Comparison of ENCODE assay signal across 33 cellular contexts in genomic region chr5:116448869-116449453, GRCh38.
A peak's percentile ranks its signal among the peaks of the same experiment; 100 is the strongest.
DNase-seq lines count a peak whose midpoint lies in the region; ATAC-seq and TF ChIP-seq lines count a peak whose summit lies in the region.
"Had no signal": no experiment of that assay in that cellular context is flagged by ENCODE, and none has a peak within 500 bp of the region (broad histone marks: within the 10 kb centered on the region; RNA-seq: fewer than 3 reads in every experiment).

No MANE protein-coding gene starts in this region.

- POLR2A ChIA-PET in WTC11 (lab: Charles Lee): no interaction called here

- H3K4me1 Mint-ChIP-seq in WTC11 (peaks cover 85% of the 10 kb centered on the region), nephron (peaks cover 66% of the 10 kb centered on the region)

- 88% methylated on average over 3 of the region's 5 CpGs for WGBS in HUES64

- H3K4me3 Mint-ChIP-seq in WTC11 (no peak overlapping the region), nephron (no peak overlapping the region)
- H3K4me3 Mint-ChIP-seq: activated CD4-positive, alpha-beta memory T cell treated with anti-CD3 and anti-CD28 coated beads for 36 hours; activated naive CD8-positive, alpha-beta T cell treated with anti-CD3 and anti-CD28 coated beads, Interleukin-2, amount 50 U/mL, for 24 hours; CD14-positive monocyte; immature natural killer cell; natural killer cell treated with Interleukin-12 subunit alpha and Interleukin-12 subunit beta and Interleukin-15 and Interleukin-18, amount 100 ng/mL, for 72 hours had no signal

- no peak overlapping the region for H3K4me3 ChIP-seq in HUES64 (ENCODE audit: low read length)
- H3K4me3 ChIP-seq: gastroesophageal sphincter, suprapubic skin, upper lobe of right lung had no signal

- H3K9me3 ChIP-seq in HUES64 (ENCODE audit: insufficient read depth, low read depth, low read length): no peaks in the 10 kb centered on the region
- H3K9me3 ChIP-seq: gastroesophageal sphincter, suprapubic skin, upper lobe of right lung had no signal

- peaks cover 58% of the 10 kb centered on the region for H3K36me3 Mint-ChIP-seq in WTC11
- peaks cover 76% of the 10 kb centered on the region for H3K36me3 Mint-ChIP-seq in nephron (ENCODE audit: low read depth)

- CTCF ChIA-PET in WTC11 (lab: Charles Lee): interaction anchor here (0.6 to 1.4 kb wide), 4 partner anchors 69 to 1495 kb away, joined by 3 to 4 read pairs (median 4); no protein-coding TSS in a partner anchor

- H3K9ac ChIP-seq in HUES64 (ENCODE audit: low read depth, low read length): no peak overlapping the region

- peak overlapping the region; percentile 5; the same call in 1 of the 2 replicates for H3K27ac ChIP-seq in HUES64 (ENCODE audit: low read depth, low read length)
- H3K27ac ChIP-seq: gastroesophageal sphincter, suprapubic skin, upper lobe of right lung had no signal

- H3K27ac Mint-ChIP-seq in WTC11 (peak overlapping the region; percentile 64), nephron (peak overlapping the region; percentile 30 to 83 (median 77))
- H3K27ac Mint-ChIP-seq: activated CD4-positive, alpha-beta memory T cell treated with anti-CD3 and anti-CD28 coated beads for 36 hours; activated naive CD8-positive, alpha-beta T cell treated with anti-CD3 and anti-CD28 coated beads, Interleukin-2, amount 50 U/mL, for 24 hours; CD14-positive monocyte; immature natural killer cell; natural killer cell treated with Interleukin-12 subunit alpha and Interleukin-12 subunit beta and Interleukin-15 and Interleukin-18, amount 100 ng/mL, for 72 hours had no signal

- H3K9me3 Mint-ChIP-seq in WTC11 (no peaks in the 10 kb centered on the region), nephron (no peaks in the 10 kb centered on the region)
- H3K9me3 Mint-ChIP-seq: activated CD4-positive, alpha-beta memory T cell treated with anti-CD3 and anti-CD28 coated beads for 36 hours; activated naive CD8-positive, alpha-beta T cell treated with anti-CD3 and anti-CD28 coated beads, Interleukin-2, amount 50 U/mL, for 24 hours; immature natural killer cell; natural killer cell treated with Interleukin-12 subunit alpha and Interleukin-12 subunit beta and Interleukin-15 and Interleukin-18, amount 100 ng/mL, for 72 hours had no signal

- TF ChIP-seq CTCF in WTC11 (IDR thresholded peaks at IDR 0.05) (no peak), nephron (IDR thresholded peaks at IDR 0.05; ENCODE audit: unreplicated experiment in 3 of 3) (no peak)

- DNase-seq in NCI-H1092 treated with DMSO at 0.1 percent for 48 hours (lab: John Stamatoyannopoulos, UW) (peak; percentile 8), NCI-H1092 (lab: John Stamatoyannopoulos, UW) (no peak), WTC11 (ENCODE audit: low spot score) (no peak), NCI-H2171 (lab: John Stamatoyannopoulos, UW) (no peak), ecto neural progenitor cell (ENCODE audit: low spot score) (no peak)
- DNase-seq: 8988T; activated CD4-positive, alpha-beta memory T cell treated with anti-CD3 and anti-CD28 coated beads for 36 hours; activated CD4-positive, CD25-positive, alpha-beta regulatory T cell treated with anti-CD3 and anti-CD28 coated beads, Interleukin-2, amount 50 U/mL, for 72 hours; activated CD8-positive, alpha-beta memory T cell treated with anti-CD3 and anti-CD28 coated beads, Interleukin-2, amount 50 U/mL, for 4 hours; activated naive CD4-positive, alpha-beta T cell; activated naive CD8-positive, alpha-beta T cell treated with anti-CD3 and anti-CD28 coated beads, Interleukin-2, amount 50 U/mL, for 24 hours; caudate nucleus; GDM1; hypothalamus; immature natural killer cell; mammary epithelial cell; NCI-H1694; NCI-H2171 treated with DMSO at 0.1 percent for 48 hours; NCI-H524; Right ventricle myocardium superior; small intestine; stimulated activated CD4-positive, alpha-beta T cell treated with anti-CD3 and anti-CD28 coated beads, Interleukin-1b, Interleukin-23, amount 100 ng/mL, for 48 hours; stimulated activated naive CD4-positive, alpha-beta T cell treated with Interleukin-2 at 50 U/mL for 16 hours; T-helper 2 cell; upper lobe of right lung had no signal

- peaks cover 98% of the 10 kb centered on the region for H3K36me3 ChIP-seq in HUES64 (ENCODE audit: insufficient read depth, low read length)
- H3K36me3 ChIP-seq: upper lobe of right lung had no signal

- H3K27me3 Mint-ChIP-seq in WTC11 (ENCODE audit: low read depth): no peaks in the 10 kb centered on the region
- peaks cover 2% of the 10 kb centered on the region for H3K27me3 Mint-ChIP-seq in nephron (ENCODE audit: low read depth)
- H3K27me3 Mint-ChIP-seq: activated CD4-positive, alpha-beta memory T cell treated with anti-CD3 and anti-CD28 coated beads for 36 hours; activated naive CD8-positive, alpha-beta T cell treated with anti-CD3 and anti-CD28 coated beads, Interleukin-2, amount 50 U/mL, for 24 hours; natural killer cell treated with Interleukin-12 subunit alpha and Interleukin-12 subunit beta and Interleukin-15 and Interleukin-18, amount 100 ng/mL, for 72 hours had no signal

- H3K27me3 ChIP-seq in HUES64 (ENCODE audit: insufficient read depth, low read length): no peaks in the 10 kb centered on the region
- H3K27me3 ChIP-seq: gastroesophageal sphincter, suprapubic skin, upper lobe of right lung had no signal

- ATAC-seq in WTC11: no peak
- no peak for ATAC-seq in GM18502 (IDR thresholded peaks at IDR 0.05; ENCODE audit: poor library complexity, unreplicated experiment)
- ATAC-seq: activated naive CD8-positive, alpha-beta T cell treated with anti-CD3 and anti-CD28 coated beads, Interleukin-2, amount 50 U/mL, for 24 hours; gastroesophageal sphincter; natural killer cell treated with Interleukin-12 subunit alpha and Interleukin-12 subunit beta and Interleukin-15 and Interleukin-18, amount 100 ng/mL, for 72 hours; Panc1; upper lobe of right lung had no signal

- peaks cover 56% of the 10 kb centered on the region for H3K4me1 ChIP-seq in HUES64 (ENCODE audit: insufficient read depth, low read length)

TF ChIP-seq in WTC11, 78 proteins besides CTCF, POLR2A, EP300 and RAD21:
- TF ChIP-seq NFATC4 (CRISPR knock-in tag; IDR thresholded peaks at IDR 0.05): no peak
- TF ChIP-seq ZBTB43 (CRISPR knock-in tag; IDR thresholded peaks at IDR 0.05): no peak
- TF ChIP-seq, protein P1, sequence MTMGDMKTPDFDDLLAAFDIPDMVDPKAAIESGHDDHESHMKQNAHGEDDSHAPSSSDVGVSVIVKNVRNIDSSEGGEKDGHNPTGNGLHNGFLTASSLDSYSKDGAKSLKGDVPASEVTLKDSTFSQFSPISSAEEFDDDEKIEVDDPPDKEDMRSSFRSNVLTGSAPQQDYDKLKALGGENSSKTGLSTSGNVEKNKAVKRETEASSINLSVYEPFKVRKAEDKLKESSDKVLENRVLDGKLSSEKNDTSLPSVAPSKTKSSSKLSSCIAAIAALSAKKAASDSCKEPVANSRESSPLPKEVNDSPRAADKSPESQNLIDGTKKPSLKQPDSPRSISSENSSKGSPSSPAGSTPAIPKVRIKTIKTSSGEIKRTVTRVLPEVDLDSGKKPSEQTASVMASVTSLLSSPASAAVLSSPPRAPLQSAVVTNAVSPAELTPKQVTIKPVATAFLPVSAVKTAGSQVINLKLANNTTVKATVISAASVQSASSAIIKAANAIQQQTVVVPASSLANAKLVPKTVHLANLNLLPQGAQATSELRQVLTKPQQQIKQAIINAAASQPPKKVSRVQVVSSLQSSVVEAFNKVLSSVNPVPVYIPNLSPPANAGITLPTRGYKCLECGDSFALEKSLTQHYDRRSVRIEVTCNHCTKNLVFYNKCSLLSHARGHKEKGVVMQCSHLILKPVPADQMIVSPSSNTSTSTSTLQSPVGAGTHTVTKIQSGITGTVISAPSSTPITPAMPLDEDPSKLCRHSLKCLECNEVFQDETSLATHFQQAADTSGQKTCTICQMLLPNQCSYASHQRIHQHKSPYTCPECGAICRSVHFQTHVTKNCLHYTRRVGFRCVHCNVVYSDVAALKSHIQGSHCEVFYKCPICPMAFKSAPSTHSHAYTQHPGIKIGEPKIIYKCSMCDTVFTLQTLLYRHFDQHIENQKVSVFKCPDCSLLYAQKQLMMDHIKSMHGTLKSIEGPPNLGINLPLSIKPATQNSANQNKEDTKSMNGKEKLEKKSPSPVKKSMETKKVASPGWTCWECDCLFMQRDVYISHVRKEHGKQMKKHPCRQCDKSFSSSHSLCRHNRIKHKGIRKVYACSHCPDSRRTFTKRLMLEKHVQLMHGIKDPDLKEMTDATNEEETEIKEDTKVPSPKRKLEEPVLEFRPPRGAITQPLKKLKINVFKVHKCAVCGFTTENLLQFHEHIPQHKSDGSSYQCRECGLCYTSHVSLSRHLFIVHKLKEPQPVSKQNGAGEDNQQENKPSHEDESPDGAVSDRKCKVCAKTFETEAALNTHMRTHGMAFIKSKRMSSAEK (CRISPR knock-in tag; IDR thresholded peaks at IDR 0.05; ENCODE audit: borderline replicate concordance): no peak
- TF ChIP-seq RORB (CRISPR knock-in tag; IDR thresholded peaks at IDR 0.05): no peak
TF ChIP-seq in WTC11: peak in this region for 0.
